Comparison of ENCODE assay signal across 8 cellular contexts in the genomic region with DNA sequence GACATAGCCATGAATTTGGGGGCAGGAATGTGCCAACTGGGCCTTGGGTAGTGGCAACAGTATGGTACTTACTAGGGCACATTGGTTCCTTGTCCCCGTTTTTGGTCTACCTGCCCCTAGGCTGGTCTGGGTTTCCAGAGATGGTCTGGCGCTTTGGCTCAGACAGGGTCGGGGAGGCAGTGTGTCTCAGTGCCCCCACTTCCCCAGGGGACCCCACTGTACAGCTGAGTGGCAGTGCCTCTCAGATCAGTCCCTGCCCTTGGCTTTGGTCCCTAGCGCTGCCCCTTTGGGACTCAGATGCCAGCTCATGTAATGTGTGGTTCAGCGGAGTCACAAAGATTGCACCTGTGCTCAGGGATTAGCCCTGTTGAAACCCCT. TPM values are rescaled to one million over a fixed set of nuclear protein-coding genes. Genes with fewer than 3 reads are reported as not detected.
DNase-seq lines count a peak whose midpoint lies in the region; ATAC-seq, FAIRE-seq and TF ChIP-seq lines count a peak whose summit lies in the region.
"Had no signal": no experiment of that assay in that cellular context is flagged by ENCODE, and none has a peak within 500 bp of the region (broad histone marks: within the 10 kb centered on the region; RNA-seq: fewer than 3 reads in every experiment).

No MANE protein-coding gene starts in this region.

- ATAC-seq in PC-3 (no peak), HG03442 (IDR thresholded peaks at IDR 0.05; ENCODE audit: unreplicated experiment) (no peak)

- DNase-seq in PC-3 (no peak), keratinocyte (ENCODE audit: low read depth, low spot score) (no peak), WERI-Rb-1 (no peak), NCI-H187 (lab: John Stamatoyannopoulos, UW) (no peak)

- H3K9me1 ChIP-seq in keratinocyte (ENCODE audit: control insufficient read depth, extremely low read depth, insufficient read depth, low read length) = peaks cover 2% of the 10 kb centered on the region

- H3K4me2 ChIP-seq in PC-3 (ENCODE audit: low read length) = peak overlapping the region; percentile 97
- H3K4me2 ChIP-seq in keratinocyte (ENCODE audit: control insufficient read depth, extremely low read depth, insufficient read depth, low read depth, low read length) = peak overlapping the region; percentile 98

- no peaks in the 10 kb centered on the region for H3F3A ChIP-seq in PC-3 (ENCODE audit: low read length, unreplicated experiment)

- H3K4me3 ChIP-seq in ACC112 (ENCODE audit: low read depth, low read length) (peak overlapping the region; percentile 91), PC-3 (ENCODE audit: low read length) (peak overlapping the region; percentile 91), keratinocyte (ENCODE audit: control insufficient read depth in 2 of 3, extremely low read depth in 1 of 3, insufficient read depth in 2 of 3, low read depth in 1 of 3, low read length in 3 of 3) (no peak overlapping the region), WERI-Rb-1 (ENCODE audit: low read depth, low read length) (no peak overlapping the region)

- CTCF ChIA-PET in PC-3 (lab: Charles Lee) = no interaction called here

- H3K36me3 ChIP-seq in ACC112 (ENCODE audit: insufficient read depth, low read length) = peaks cover 30% of the 10 kb centered on the region; the same call in 1 of the 2 replicates
- H3K36me3 ChIP-seq in PC-3 (ENCODE audit: low read depth, low read length) = peaks cover 46% of the 10 kb centered on the region
- H3K36me3 ChIP-seq in keratinocyte (ENCODE audit: control insufficient read depth in 2 of 2, extremely low read depth in 1 of 2, insufficient read depth in 2 of 2, low read length in 2 of 2) = peaks cover 37 to 66% of the 10 kb centered on the region in 2 experiments
- H3K36me3 ChIP-seq in WERI-Rb-1 = peaks cover 63% of the 10 kb centered on the region

- H4K20me1 ChIP-seq in PC-3 (ENCODE audit: low read length) = no peaks in the 10 kb centered on the region
- peaks cover 7% of the 10 kb centered on the region for H4K20me1 ChIP-seq in keratinocyte (ENCODE audit: control insufficient read depth, extremely low read depth, insufficient read depth, low read length)

- POLR2A ChIA-PET in PC-3 (lab: Charles Lee; ENCODE audit: unreplicated experiment) = no interaction called here

- H3K9me2 ChIP-seq in PC-3 (replicated peaks; ENCODE audit: low read length) = no peaks in the 10 kb centered on the region

- H2AFZ ChIP-seq in ACC112 (ENCODE audit: low read length, unreplicated experiment) = no peak overlapping the region
- H2AFZ ChIP-seq in PC-3 (ENCODE audit: low read length) = no peak overlapping the region
- H2AFZ ChIP-seq in keratinocyte (ENCODE audit: control insufficient read depth, low read length) = no peak overlapping the region

- no peak for FAIRE-seq in keratinocyte (lab: Jason Lieb, UNC)

- H3K9me3 ChIP-seq in PC-3 (ENCODE audit: low read length) = no peaks in the 10 kb centered on the region
- no peaks in the 10 kb centered on the region for H3K9me3 ChIP-seq in keratinocyte (ENCODE audit: control insufficient read depth, low read depth, low read length)
- H3K9me3 ChIP-seq in WERI-Rb-1 (ENCODE audit: severe bottlenecking) = no peaks in the 10 kb centered on the region

- peaks cover 58% of the 10 kb centered on the region for H3K79me2 ChIP-seq in ACC112 (ENCODE audit: control insufficient read depth, insufficient read depth, low read length, unreplicated experiment)
- H3K79me2 ChIP-seq in PC-3 (ENCODE audit: low read length) = peaks cover 53% of the 10 kb centered on the region
- peaks cover 59% of the 10 kb centered on the region for H3K79me2 ChIP-seq in keratinocyte (ENCODE audit: control insufficient read depth, insufficient read depth, low read length)

- H3K4me1 ChIP-seq in ACC112 (ENCODE audit: control insufficient read depth, insufficient read depth, low read length, unreplicated experiment) = peaks cover 26% of the 10 kb centered on the region
- peaks cover 22% of the 10 kb centered on the region for H3K4me1 ChIP-seq in PC-3 (ENCODE audit: insufficient read depth, low read length)
- H3K4me1 ChIP-seq in keratinocyte (ENCODE audit: control insufficient read depth, extremely low read depth, insufficient read depth, low read length) = peaks cover 22% of the 10 kb centered on the region

- H3K9ac ChIP-seq in PC-3 (ENCODE audit: low read length) (no peak overlapping the region), keratinocyte (ENCODE audit: control insufficient read depth, extremely low read depth, insufficient read depth, low read length) (peak overlapping the region; percentile 85)

- TF ChIP-seq CTCF in PC-3 (conservative IDR thresholded peaks at IDR 0.05; ENCODE audit: low read depth, low read length) (no peak), keratinocyte (optimal IDR thresholded peaks at IDR 0.05 in 1 of 3, IDR thresholded peaks at IDR 0.05 in 1 of 3, conservative IDR thresholded peaks at IDR 0.05 in 1 of 3; ENCODE audit: extremely low read depth in 1 of 3, insufficient read depth in 2 of 3, low read length in 3 of 3) (no peak), WERI-Rb-1 (IDR thresholded peaks at IDR 0.05; ENCODE audit: low read depth, low read length) (no peak)

- dilution Hi-C loops in keratinocyte (cut with MboI; ENCODE audit: extremely low pct_ligation_motif_present, low sequenced_read_pairs) = no loop called here

- H3K27ac ChIP-seq in ACC112 (ENCODE audit: low read depth, low read length) (peak overlapping the region; percentile 98), PC-3 (ENCODE audit: low read length) (no peak overlapping the region), keratinocyte (ENCODE audit: control insufficient read depth, insufficient read depth, low read length) (peak overlapping the region; percentile 80), WERI-Rb-1 (no peak overlapping the region)

- BruUV-seq in PC-3 (replicated peaks; lab: Mats Ljungman, UMichigan) = no TSS peak

- intact Hi-C loops in PC-3 (cut with micrococcal nuclease) = no loop called here

- no peaks in the 10 kb centered on the region for H3K27me3 ChIP-seq in ACC112 (ENCODE audit: insufficient read depth, low read length)
- no peaks in the 10 kb centered on the region for H3K27me3 ChIP-seq in PC-3 (ENCODE audit: low read length)
- no peaks in the 10 kb centered on the region for H3K27me3 ChIP-seq in keratinocyte (ENCODE audit: control insufficient read depth, extremely low read depth, insufficient read depth, low read length)
- H3K27me3 ChIP-seq in WERI-Rb-1 (ENCODE audit: insufficient read depth, low read depth, severe bottlenecking) = no peaks in the 10 kb centered on the region

RNA-seq across cellular contexts. Expression of a gene that starts 3.3 kb away (rescaled TPM):
- total RNA-seq in PC-3 (2014; rRNA removed) = 155 and 180 TPM in 2 replicates
- 120 to 196 TPM (median 129 TPM) in 3 replicates for polyA plus RNA-seq in keratinocyte
- 16.1 TPM for polyA plus RNA-seq in keratinocyte (2011; ENCODE audit: low read depth)
- 130 and 138 TPM in 2 replicates for polyA plus RNA-seq in keratinocyte (2011; cell fraction: cytosol; rRNA removed)
- polyA plus RNA-seq in keratinocyte (2011; cell fraction: nucleus; rRNA removed) = 218 and 272 TPM in 2 replicates
- polyA plus RNA-seq in keratinocyte (2012; ENCODE audit: low replicate concordance) = 72.8 and 112 TPM in 2 replicates
- 179 to 492 TPM (median 229 TPM) in 3 replicates for polyA minus RNA-seq in keratinocyte
- 194 TPM for polyA minus RNA-seq in keratinocyte (2011; cell fraction: cytosol; rRNA and poly(A)+ RNA removed)
- 132 and 151 TPM in 2 replicates for polyA minus RNA-seq in keratinocyte (2011; cell fraction: nucleus; rRNA and poly(A)+ RNA removed)

RNA-seq across cellular contexts. Expression of a gene that starts 3.6 kb away (rescaled TPM):
- 12.6 and 14.4 TPM in 2 replicates for total RNA-seq in PC-3 (2014; rRNA removed)
- 27.0 to 44.8 TPM (median 36.6 TPM) in 3 replicates for polyA plus RNA-seq in keratinocyte
- polyA plus RNA-seq in keratinocyte (2011; ENCODE audit: low read depth) = 21.8 TPM
- polyA plus RNA-seq in keratinocyte (2011; cell fraction: cytosol; rRNA removed) = 36.2 and 40.9 TPM in 2 replicates
- 45.5 and 54.8 TPM in 2 replicates for polyA plus RNA-seq in keratinocyte (2011; cell fraction: nucleus; rRNA removed)
- 21.0 and 26.0 TPM in 2 replicates for polyA plus RNA-seq in keratinocyte (2012; ENCODE audit: low replicate concordance)
- 34.3 to 70.7 TPM (median 42.7 TPM) in 3 replicates for polyA minus RNA-seq in keratinocyte
- polyA minus RNA-seq in keratinocyte (2011; cell fraction: cytosol; rRNA and poly(A)+ RNA removed) = 23.6 TPM
- polyA minus RNA-seq in keratinocyte (2011; cell fraction: nucleus; rRNA and poly(A)+ RNA removed) = 12.5 and 22.6 TPM in 2 replicates

RNA-seq across cellular contexts. Expression of a gene that starts 17.9 kb away (rescaled TPM):
- not detected in 2 replicates for total RNA-seq in PC-3 (2014; rRNA removed)
- polyA plus RNA-seq in keratinocyte = not detected in 3 replicates
- polyA plus RNA-seq in keratinocyte (2011; ENCODE audit: low read depth) = not detected
- polyA plus RNA-seq in keratinocyte (2011; cell fraction: cytosol; rRNA removed) = not detected in 2 replicates
- polyA plus RNA-seq in keratinocyte (2011; cell fraction: nucleus; rRNA removed) = not detected in 2 replicates
- polyA plus RNA-seq in keratinocyte (2012; ENCODE audit: low replicate concordance) = not detected in 2 replicates
- not detected in 3 replicates for polyA minus RNA-seq in keratinocyte
- not detected for polyA minus RNA-seq in keratinocyte (2011; cell fraction: cytosol; rRNA and poly(A)+ RNA removed)
- not detected in 2 replicates for polyA minus RNA-seq in keratinocyte (2011; cell fraction: nucleus; rRNA and poly(A)+ RNA removed)
- total RNA-seq: HT1080, NCI-H460 had no signal

RNA-seq across cellular contexts. Expression of a gene that starts 25.4 kb away (rescaled TPM):
- 13.8 and 23.8 TPM in 2 replicates for total RNA-seq in PC-3 (2014; rRNA removed)
- polyA plus RNA-seq in keratinocyte = 11.2 to 13.7 TPM (median 12.6 TPM) in 3 replicates
- 6.5 TPM for polyA plus RNA-seq in keratinocyte (2011; ENCODE audit: low read depth)
- polyA plus RNA-seq in keratinocyte (2011; cell fraction: cytosol; rRNA removed) = 6.5 and 10.6 TPM in 2 replicates
- polyA plus RNA-seq in keratinocyte (2011; cell fraction: nucleus; rRNA removed) = 45.5 and 45.7 TPM in 2 replicates
- polyA plus RNA-seq in keratinocyte (2012; ENCODE audit: low replicate concordance) = 10.8 and 13.8 TPM in 2 replicates
- 9.1 to 15.1 TPM (median 13.0 TPM) in 3 replicates for polyA minus RNA-seq in keratinocyte
- 7.1 TPM for polyA minus RNA-seq in keratinocyte (2011; cell fraction: cytosol; rRNA and poly(A)+ RNA removed)
- 7.7 and 10.3 TPM in 2 replicates for polyA minus RNA-seq in keratinocyte (2011; cell fraction: nucleus; rRNA and poly(A)+ RNA removed)

RNA-seq across cellular contexts. Expression of a gene that starts 26.0 kb away (rescaled TPM):
- 226 and 255 TPM in 2 replicates for total RNA-seq in PC-3 (2014; rRNA removed)
- 165 to 221 TPM (median 184 TPM) in 3 replicates for polyA plus RNA-seq in keratinocyte
- 121 TPM for polyA plus RNA-seq in keratinocyte (2011; ENCODE audit: low read depth)
- 141 and 146 TPM in 2 replicates for polyA plus RNA-seq in keratinocyte (2011; cell fraction: cytosol; rRNA removed)
- 134 and 140 TPM in 2 replicates for polyA plus RNA-seq in keratinocyte (2011; cell fraction: nucleus; rRNA removed)
- polyA plus RNA-seq in keratinocyte (2012; ENCODE audit: low replicate concordance) = 110 and 192 TPM in 2 replicates
- polyA minus RNA-seq in keratinocyte = 84.0 to 98.0 TPM (median 92.6 TPM) in 3 replicates
- polyA minus RNA-seq in keratinocyte (2011; cell fraction: cytosol; rRNA and poly(A)+ RNA removed) = 78.8 TPM
- 49.9 and 56.8 TPM in 2 replicates for polyA minus RNA-seq in keratinocyte (2011; cell fraction: nucleus; rRNA and poly(A)+ RNA removed)

Comparison
In these comparisons a context has a peak if more than half of its experiments do, and no peak if none do; other contexts are left out.
1. H3K27ac ChIP-seq: peak in ACC112 (single experiment) and keratinocyte (single experiment); none in PC-3 (single experiment) and WERI-Rb-1 (single experiment).
2. H3K4me3 ChIP-seq: peak in ACC112 (single experiment) and PC-3 (single experiment); none in keratinocyte (0 of 3) and WERI-Rb-1 (single experiment).